ENCODE assay signal across 9 cellular contexts in genomic region chrX:143437439-143437838, GRCh38.
DNase-seq lines count a peak whose midpoint lies in the region; ATAC-seq and TF ChIP-seq lines count a peak whose summit lies in the region.
"Had no signal": no experiment of that assay in that cellular context is flagged by ENCODE, and none has a peak within 500 bp of the region (broad histone marks: within the 10 kb centered on the region; RNA-seq: fewer than 3 reads in every experiment).

No MANE protein-coding gene starts in this region.

- H3K36me3 ChIP-seq in left ventricle myocardium inferior (no peaks in the 10 kb centered on the region), right atrium auricular region (no peaks in the 10 kb centered on the region)

- no peak overlapping the region for H3K27ac ChIP-seq in left ventricle myocardium inferior (replicated peaks)
- no peak overlapping the region for H3K27ac ChIP-seq in right atrium auricular region

- H3K4me1 Mint-ChIP-seq in endothelial cell (ENCODE audit: unreplicated experiment) = no peaks in the 10 kb centered on the region

- no peaks in the 10 kb centered on the region for H3K27me3 ChIP-seq in left ventricle myocardium inferior (ENCODE audit: low read depth)
- no peaks in the 10 kb centered on the region for H3K27me3 ChIP-seq in right atrium auricular region

- ATAC-seq in HG02970 (IDR thresholded peaks at IDR 0.05; ENCODE audit: low FRiP score, unreplicated experiment) = no peak
- ATAC-seq in HG03280 (IDR thresholded peaks at IDR 0.05; ENCODE audit: unreplicated experiment) = no peak

- no peaks in the 10 kb centered on the region for H3K36me3 Mint-ChIP-seq in endothelial cell (ENCODE audit: low read depth, unreplicated experiment)

- no peaks in the 10 kb centered on the region for H3K9me3 Mint-ChIP-seq in endothelial cell (ENCODE audit: unreplicated experiment)

- TF ChIP-seq CTCF in left ventricle myocardium inferior (IDR thresholded peaks at IDR 0.05; ENCODE audit: borderline replicate concordance) (peak; percentile 35), right atrium auricular region (IDR thresholded peaks at IDR 0.05) (peak in 1 of 2 donors; percentile 48), endothelial cell (IDR thresholded peaks at IDR 0.05; ENCODE audit: unreplicated experiment) (peak; percentile 31)

- DNase-seq in left ventricle myocardium inferior (no peak), right atrium auricular region (ENCODE audit: low spot score) (no peak), NCI-H748 treated with DMSO at 0.1 percent for 48 hours (lab: John Stamatoyannopoulos, UW) (peak; percentile 46), endothelial cell (ENCODE audit: low spot score) (peak; percentile 2)
- no peak for DNase-seq in activated naive CD4-positive, alpha-beta T cell treated with anti-CD3 and anti-CD28 coated beads, Interleukin-2, amount 50 U/mL, for 16 hours
- no peak for DNase-seq in activated CD4-positive, CD25-positive, alpha-beta regulatory T cell treated with anti-CD3 and anti-CD28 coated beads, Interleukin-2, amount 50 U/mL, for 72 hours
- DNase-seq: effector CD4-positive, alpha-beta T cell had no signal

- H3K9me3 ChIP-seq in left ventricle myocardium inferior (replicated peaks) (peaks cover 9% of the 10 kb centered on the region), right atrium auricular region (peaks cover 0 to 5% of the 10 kb centered on the region in 2 donors)

- H3K4me3 ChIP-seq in left ventricle myocardium inferior (no peak overlapping the region), right atrium auricular region (no peak overlapping the region)

- no peaks in the 10 kb centered on the region for H3K4me1 ChIP-seq in left ventricle myocardium inferior
- H3K4me1 ChIP-seq in right atrium auricular region = no peaks in the 10 kb centered on the region

- intact Hi-C loops in left ventricle myocardium inferior (cut with micrococcal nuclease) = no loop called here

- H3K27ac Mint-ChIP-seq in endothelial cell (ENCODE audit: unreplicated experiment) = no peak overlapping the region

- no peaks in the 10 kb centered on the region for H3K27me3 Mint-ChIP-seq in endothelial cell (ENCODE audit: unreplicated experiment)

- no peak overlapping the region for H3K4me3 Mint-ChIP-seq in endothelial cell (ENCODE audit: unreplicated experiment)

Comparison
In these comparisons a context has a peak if more than half of its experiments do, and no peak if none do; other contexts are left out.
1. DNase-seq: peak in NCI-H748 treated with DMSO at 0.1 percent for 48 hours (single experiment) and endothelial cell (single experiment); none in left ventricle myocardium inferior (single experiment), right atrium auricular region (single experiment), activated naive CD4-positive, alpha-beta T cell treated with anti-CD3 and anti-CD28 coated beads, Interleukin-2, amount 50 U/mL, for 16 hours (single experiment) and activated CD4-positive, CD25-positive, alpha-beta regulatory T cell treated with anti-CD3 and anti-CD28 coated beads, Interleukin-2, amount 50 U/mL, for 72 hours (single experiment).